ENCODE assay signal across 10 cellular contexts in genomic region chr3:46936733-46937250, GRCh38. TPM values are rescaled to one million over a fixed set of nuclear protein-coding genes. Genes with fewer than 3 reads are reported as not detected.
A peak's percentile ranks its signal among the peaks of the same experiment; 100 is the strongest.
DNase-seq lines count a peak whose midpoint lies in the region; ATAC-seq, FAIRE-seq and TF ChIP-seq lines count a peak whose summit lies in the region.
"Had no signal": no experiment of that assay in that cellular context is flagged by ENCODE, and none has a peak within 500 bp of the region (broad histone marks: within the 10 kb centered on the region; RNA-seq: fewer than 3 reads in every experiment).

No MANE protein-coding gene starts in this region.

- H3K27me3 ChIP-seq in CD8-positive, alpha-beta T cell (ENCODE audit: insufficient read depth, low read length): no peaks in the 10 kb centered on the region
- no peaks in the 10 kb centered on the region for H3K27me3 ChIP-seq in left ventricle myocardium inferior (ENCODE audit: low read depth)

- no peaks in the 10 kb centered on the region for H3K9me3 Mint-ChIP-seq in CD8-positive, alpha-beta T cell
- no peaks in the 10 kb centered on the region for H3K9me3 Mint-ChIP-seq in activated CD4-positive, alpha-beta T cell treated with anti-CD3 and anti-CD28 coated beads for 36 hours (ENCODE audit: low read depth)
- H3K9me3 Mint-ChIP-seq: memory B cell had no signal

- H3K27me3 Mint-ChIP-seq in CD8-positive, alpha-beta T cell (ENCODE audit: low read depth): no peaks in the 10 kb centered on the region
- H3K27me3 Mint-ChIP-seq in activated CD4-positive, alpha-beta T cell treated with anti-CD3 and anti-CD28 coated beads for 36 hours: no peaks in the 10 kb centered on the region
- H3K27me3 Mint-ChIP-seq: memory B cell had no signal

- H3K9me3 ChIP-seq in CD8-positive, alpha-beta T cell (ENCODE audit: low read length): no peaks in the 10 kb centered on the region
- no peaks in the 10 kb centered on the region for H3K9me3 ChIP-seq in left ventricle myocardium inferior (replicated peaks)

- no peak for ATAC-seq in CD8-positive, alpha-beta T cell
- no peak for ATAC-seq in HG02571 (IDR thresholded peaks at IDR 0.05; ENCODE audit: unreplicated experiment)
- ATAC-seq in activated CD4-positive, alpha-beta T cell treated with anti-CD3 and anti-CD28 coated beads for 36 hours: no peak

- H3K36me3 ChIP-seq in CD8-positive, alpha-beta T cell (ENCODE audit: insufficient read depth, low read length): peaks cover 29% of the 10 kb centered on the region
- peaks cover 25% of the 10 kb centered on the region for H3K36me3 ChIP-seq in left ventricle myocardium inferior

- CTCF ChIA-PET in CD8-positive, alpha-beta T cell (lab: Charles Lee): interaction anchor here (0.9 to 2.2 kb wide), 3 partner anchors 10 to 14 kb away, joined by 3 to 12 read pairs (median 8); no protein-coding TSS in a partner anchor
- CTCF ChIA-PET in activated CD4-positive, alpha-beta T cell treated with anti-CD3 and anti-CD28 coated beads for 36 hours (lab: Charles Lee): interaction anchor here (1.2 kb wide), 1 partner anchor 14 kb away, joined by 3 read pairs; no protein-coding TSS in a partner anchor

- H3K4me3 ChIP-seq in CD8-positive, alpha-beta T cell (ENCODE audit: low read depth, low read length): no peak overlapping the region
- no peak overlapping the region for H3K4me3 ChIP-seq in left ventricle myocardium inferior
- H3K4me3 ChIP-seq in skin epidermis: no peak overlapping the region

- H3K27ac ChIP-seq in CD8-positive, alpha-beta T cell (ENCODE audit: low read depth, low read length): no peak overlapping the region
- H3K27ac ChIP-seq in left ventricle myocardium inferior (replicated peaks) (peak overlapping the region; percentile 90), skin epidermis (peak overlapping the region in 15 of 21 experiments; percentile 25 to 89 (median 78))

- peaks cover 25% of the 10 kb centered on the region for H3K4me1 ChIP-seq in CD8-positive, alpha-beta T cell (ENCODE audit: insufficient read depth, low read length)
- H3K4me1 ChIP-seq in left ventricle myocardium inferior: peaks cover 94% of the 10 kb centered on the region

- peaks cover 63% of the 10 kb centered on the region for H3K36me3 Mint-ChIP-seq in CD8-positive, alpha-beta T cell
- peaks cover 36% of the 10 kb centered on the region for H3K36me3 Mint-ChIP-seq in activated CD4-positive, alpha-beta T cell treated with anti-CD3 and anti-CD28 coated beads for 36 hours (ENCODE audit: low read depth)

- H3K4me1 Mint-ChIP-seq in CD8-positive, alpha-beta T cell (ENCODE audit: low read depth): peaks cover 60% of the 10 kb centered on the region
- H3K4me1 Mint-ChIP-seq in activated CD4-positive, alpha-beta T cell treated with anti-CD3 and anti-CD28 coated beads for 36 hours: peaks cover 29% of the 10 kb centered on the region

- DNase-seq in CD8-positive, alpha-beta T cell: no peak
- DNase-seq in RCC 7860 (ENCODE audit: low spot score) (peak; percentile 36), left ventricle myocardium inferior (no peak), GOT3 (lab: John Stamatoyannopoulos, UW) (no peak), NCI-H1694 (lab: John Stamatoyannopoulos, UW) (no peak)
- DNase-seq in activated CD4-positive, alpha-beta T cell treated with anti-CD3 and anti-CD28 coated beads for 36 hours: no peak
- DNase-seq: activated naive CD4-positive, alpha-beta T cell had no signal

- no peak for FAIRE-seq in RCC 7860 (lab: Jason Lieb, UNC)

- POLR2A ChIA-PET in CD8-positive, alpha-beta T cell (lab: Charles Lee): no interaction called here
- POLR2A ChIA-PET in activated CD4-positive, alpha-beta T cell treated with anti-CD3 and anti-CD28 coated beads for 36 hours (lab: Charles Lee): no interaction called here

- peak overlapping the region; percentile 45 for H3K27ac Mint-ChIP-seq in CD8-positive, alpha-beta T cell
- H3K27ac Mint-ChIP-seq in activated CD4-positive, alpha-beta T cell treated with anti-CD3 and anti-CD28 coated beads for 36 hours: no peak overlapping the region

- H3K4me3 Mint-ChIP-seq in CD8-positive, alpha-beta T cell: no peak overlapping the region
- H3K4me3 Mint-ChIP-seq in activated CD4-positive, alpha-beta T cell treated with anti-CD3 and anti-CD28 coated beads for 36 hours: no peak overlapping the region
- H3K4me3 Mint-ChIP-seq: memory B cell had no signal

- TF ChIP-seq CTCF in CD8-positive, alpha-beta T cell (IDR thresholded peaks at IDR 0.05): no peak
- TF ChIP-seq CTCF in left ventricle myocardium inferior (IDR thresholded peaks at IDR 0.05; ENCODE audit: borderline replicate concordance): no peak

- intact Hi-C loops in CD8-positive, alpha-beta T cell (cut with DNase I, micrococcal nuclease): no loop called here
- intact Hi-C loops in left ventricle myocardium inferior (cut with micrococcal nuclease): no loop called here
- intact Hi-C loops in activated CD4-positive, alpha-beta T cell treated with anti-CD3 and anti-CD28 coated beads for 36 hours (cut with DNase I, micrococcal nuclease): no loop called here

RNA-seq across cellular contexts. Expression of gene CCDC12, which starts 39.8 kb away (rescaled TPM):
- total RNA-seq in CD8-positive, alpha-beta T cell: 100 to 1,000 TPM in 1 of 2 experiments, 10 to 100 TPM in 1; 99.9 to 107 TPM
- 31.0 TPM for total RNA-seq in left ventricle myocardium inferior
- total RNA-seq in activated CD4-positive, alpha-beta T cell treated with anti-CD3 and anti-CD28 coated beads for 36 hours: 10 to 100 TPM; 45.4 to 47.8 TPM

RNA-seq across cellular contexts. Expression of gene NBEAL2, which starts 42.7 kb away (rescaled TPM):
- 100 to 1,000 TPM; 187 to 201 TPM for total RNA-seq in CD8-positive, alpha-beta T cell
- 12.6 TPM for total RNA-seq in left ventricle myocardium inferior
- 10 to 100 TPM; 83.4 to 84.9 TPM for total RNA-seq in activated CD4-positive, alpha-beta T cell treated with anti-CD3 and anti-CD28 coated beads for 36 hours

RNA-seq across cellular contexts. Expression of gene PTH1R, which starts 59.3 kb away (rescaled TPM):
- total RNA-seq in CD8-positive, alpha-beta T cell: not detected
- 6.4 TPM for total RNA-seq in left ventricle myocardium inferior
- not detected for total RNA-seq in activated CD4-positive, alpha-beta T cell treated with anti-CD3 and anti-CD28 coated beads for 36 hours
